In genomic region chr3:128388932-128389331, GRCh38 we compare ENCODE assay signal across 18 cellular contexts.
"Had no signal": no experiment of that assay in that cellular context is flagged by ENCODE, and none has a peak within 500 bp of the region (broad histone marks: within the 10 kb centered on the region; RNA-seq: fewer than 3 reads in every experiment).

No MANE protein-coding gene starts in this region.

- H3K4me1 ChIP-seq: foreskin keratinocyte had no signal

- H3K27ac ChIP-seq: coronary artery, dorsolateral prefrontal cortex, esophagus muscularis mucosa, foreskin keratinocyte, gastroesophageal sphincter, heart left ventricle, hepatocyte, left lung, lower lobe of right lung had no signal

- ATAC-seq: foreskin keratinocyte, gastroesophageal sphincter, heart left ventricle, left cardiac atrium, left lung, left ventricle myocardium superior, lower lobe of right lung, mucosa of descending colon had no signal

- H2AFZ ChIP-seq: hepatocyte had no signal

- H3K9me3 ChIP-seq: esophagus muscularis mucosa, gastroesophageal sphincter, heart left ventricle, left lung, lower lobe of right lung, mucosa of descending colon had no signal

- H3K4me2 ChIP-seq: hepatocyte had no signal

- H3K4me3 ChIP-seq: coronary artery, dorsolateral prefrontal cortex, esophagus muscularis mucosa, gastroesophageal sphincter, heart left ventricle, hepatocyte, left lung, lower lobe of right lung, mucosa of descending colon had no signal

- H3K27me3 ChIP-seq: dorsolateral prefrontal cortex, esophagus muscularis mucosa, foreskin keratinocyte, gastroesophageal sphincter, heart left ventricle, hepatocyte, left lung had no signal

- DNase-seq: dermis blood vessel endothelial cell; dorsolateral prefrontal cortex; effector CD4-positive, alpha-beta T cell; effector memory CD4-positive, alpha-beta T cell; foreskin keratinocyte; heart left ventricle; hypothalamus; left cardiac atrium; left ventricle myocardium superior; lower lobe of right lung; mesenchymal stem cell; mucosa of descending colon; naive B cell had no signal

- H3K36me3 ChIP-seq: gastroesophageal sphincter, heart left ventricle, left lung, lower lobe of right lung had no signal
